33 cellular contexts compared by ENCODE assay signal in genomic region chr4:88999392-88999791, GRCh38. TPM values are rescaled to one million over a fixed set of nuclear protein-coding genes. Genes with fewer than 3 reads are reported as not detected.
DNase-seq lines count a peak whose midpoint lies in the region; ATAC-seq and TF ChIP-seq lines count a peak whose summit lies in the region.
"Had no signal": no experiment of that assay in that cellular context is flagged by ENCODE, and none has a peak within 500 bp of the region (broad histone marks: within the 10 kb centered on the region; RNA-seq: fewer than 3 reads in every experiment).

No MANE protein-coding gene starts in this region.

- H4K20me1 ChIP-seq in hepatocyte (ENCODE audit: insufficient read depth, poor library complexity, severe bottlenecking): no peaks in the 10 kb centered on the region

- H2AFZ ChIP-seq in hepatocyte: no peak overlapping the region

- no peaks in the 10 kb centered on the region for H3K27me3 ChIP-seq in hepatocyte
- H3K27me3 ChIP-seq: brain microvascular endothelial cell, esophagus muscularis mucosa, SJCRH30 had no signal

- DNase-seq in NCI-H146 (lab: John Stamatoyannopoulos, UW) (peak; percentile 43), NCI-H146 treated with DMSO at 0.1 percent for 48 hours (lab: John Stamatoyannopoulos, UW; ENCODE audit: unreplicated experiment) (no peak), NCI-H1436 (lab: John Stamatoyannopoulos, UW) (peak; percentile 92), NCI-H2107 treated with DMSO at 0.1 percent for 48 hours (lab: John Stamatoyannopoulos, UW; ENCODE audit: unreplicated experiment) (peak; percentile 77), hepatocyte (ENCODE audit: low spot score) (no peak), AML-193 (lab: John Stamatoyannopoulos, UW) (no peak), inferior parietal cortex (ENCODE audit: extremely low spot score) (no peak)
- DNase-seq: activated CD4-positive, alpha-beta T cell treated with anti-CD3 and anti-CD28 coated beads for 4 hours; activated CD8-positive, alpha-beta T cell treated with anti-CD3 and anti-CD28 coated beads, Interleukin-2, amount 10 ng/mL, durations not matched to agents 7 days and 5 days; activated T-cell treated with anti-CD3 and anti-CD28 coated beads for 4 hours; amniotic stem cell; brain microvascular endothelial cell; CD4-positive, CD25-positive, alpha-beta regulatory T cell; cerebellar nuclear complex; foreskin fibroblast; islet precursor cell; KG1; left ventricle myocardium inferior; mesendoderm; NCI-H2171; NCI-H774; right cardiac atrium; RPMI8226; stimulated activated CD4-positive, alpha-beta T cell treated with anti-CD3 and anti-CD28 coated beads, Interleukin-2, amount 100 ng/mL, for 24 hours; stimulated activated CD8-positive, alpha-beta memory T cell treated with anti-CD3 and anti-CD28 coated beads, Interleukin-4, amount 100 ng/mL, for 48 hours; SW 1271; T-helper 9 cell; WERI-Rb-1 had no signal

- H3K9me3 ChIP-seq in hepatocyte (ENCODE audit: low read depth): no peaks in the 10 kb centered on the region
- H3K9me3 ChIP-seq: esophagus muscularis mucosa, left ventricle myocardium inferior, SJCRH30, thoracic aorta had no signal

- 56% methylated on average over 1 of the region's 1 CpG for WGBS in hepatocyte (ENCODE audit: low lambda C conversion rate, missing lambda C conversion rate)

- TF ChIP-seq CTCF in hepatocyte (IDR thresholded peaks at IDR 0.05; ENCODE audit: poor library complexity): no peak

- no peaks in the 10 kb centered on the region for H3K9me2 ChIP-seq in hepatocyte (replicated peaks; ENCODE audit: insufficient read depth)

- H3K4me3 ChIP-seq in hepatocyte: no peak overlapping the region
- H3K4me3 ChIP-seq: esophagus muscularis mucosa, left ventricle myocardium inferior, SJCRH30, thoracic aorta had no signal

- peaks cover 50% of the 10 kb centered on the region for H3K4me1 ChIP-seq in hepatocyte (ENCODE audit: insufficient read depth)

- H3K27ac ChIP-seq in hepatocyte: peak overlapping the region; percentile 52
- H3K27ac ChIP-seq: brain microvascular endothelial cell, esophagus muscularis mucosa, HL-60, left ventricle myocardium inferior, SJCRH30, thoracic aorta, WERI-Rb-1 had no signal

- no peaks in the 10 kb centered on the region for H3K36me3 ChIP-seq in hepatocyte (replicated peaks; ENCODE audit: insufficient read depth, low read depth)
- H3K36me3 ChIP-seq: brain microvascular endothelial cell, esophagus muscularis mucosa, left ventricle myocardium inferior, SJCRH30, thoracic aorta, WERI-Rb-1 had no signal

- H3K79me2 ChIP-seq in hepatocyte: no peaks in the 10 kb centered on the region

- ATAC-seq in HG03378 (IDR thresholded peaks at IDR 0.05; ENCODE audit: unreplicated experiment): no peak
- ATAC-seq: activated CD8-positive, alpha-beta T cell treated with anti-CD3 and anti-CD28 coated beads, Interleukin-2, amount 10 ng/mL, durations not matched to agents 7 days and 5 days; right cardiac atrium had no signal

- no peak overlapping the region for H3K4me2 ChIP-seq in hepatocyte

RNA-seq across cellular contexts. Expression of gene FAM13A, which starts 57.6 kb away (rescaled TPM):
- 44.2 and 54.5 TPM in 2 replicates for total RNA-seq in hepatocyte
- polyA plus RNA-seq in hepatocyte: 19.3 TPM in 2 replicates

Comparison
In these comparisons a context has a peak if more than half of its experiments do, and no peak if none do; other contexts are left out.
1. DNase-seq: peak in NCI-H146 (single experiment), NCI-H1436 (single experiment) and NCI-H2107 treated with DMSO at 0.1 percent for 48 hours (single experiment); none in NCI-H146 treated with DMSO at 0.1 percent for 48 hours (single experiment), hepatocyte (single experiment), AML-193 (0 of 2) and inferior parietal cortex (single experiment).